ENCODE assay signal across 7 cellular contexts in genomic region chr16:14628806-14629611, GRCh38. TPM values are rescaled to one million over a fixed set of nuclear protein-coding genes. Genes with fewer than 3 reads are reported as not detected.
DNase-seq lines count a peak whose midpoint lies in the region; ATAC-seq and TF ChIP-seq lines count a peak whose summit lies in the region.

No MANE protein-coding gene starts in this region.

- TF ChIP-seq CTCF in GM23338 (conservative IDR thresholded peaks at IDR 0.05; ENCODE audit: low read depth in 2 of 2): no peak
- no peak for TF ChIP-seq CTCF in RWPE1 (conservative IDR thresholded peaks at IDR 0.05; ENCODE audit: low read depth)
- no peak for TF ChIP-seq CTCF in esophagus squamous epithelium (IDR thresholded peaks at IDR 0.05)
- TF ChIP-seq CTCF in sigmoid colon (IDR thresholded peaks at IDR 0.05): no peak

- H3K9me3 ChIP-seq in esophagus squamous epithelium: no peaks in the 10 kb centered on the region
- H3K9me3 ChIP-seq in sigmoid colon: no peaks in the 10 kb centered on the region

- ATAC-seq in GM23338: peak; percentile 0; the same call in 2 of the 3 replicates
- no peak for ATAC-seq in HG02852 (IDR thresholded peaks at IDR 0.05; ENCODE audit: unreplicated experiment)

- H3K4me3 Mint-ChIP-seq in GM23338: peak overlapping the region; percentile 96

- peaks cover 50% of the 10 kb centered on the region for H3K36me3 Mint-ChIP-seq in GM23338 (ENCODE audit: low read depth)

- peaks cover 7% of the 10 kb centered on the region for H3K27me3 Mint-ChIP-seq in GM23338 (ENCODE audit: insufficient read depth, low read depth, poor library complexity)

- CTCF ChIA-PET in RWPE1 (lab: Yijun Ruan, JAX): interaction anchor here (0.6 kb wide), 1 partner anchor 81 kb away, joined by 4 read pairs; no protein-coding TSS in a partner anchor

- peak overlapping the region; percentile 75 for H3K4me3 ChIP-seq in GM23338
- H3K4me3 ChIP-seq in esophagus squamous epithelium: peak overlapping the region; percentile 55 to 96 (median 80)
- peak overlapping the region; percentile 70 to 95 (median 92) for H3K4me3 ChIP-seq in sigmoid colon

- TF ChIP-seq POLR2A in esophagus squamous epithelium (IDR thresholded peaks at IDR 0.05): no peak
- TF ChIP-seq POLR2A in sigmoid colon (IDR thresholded peaks at IDR 0.05): no peak

- WGBS in esophagus squamous epithelium, 2 donors: 41 to 44% methylated on average over 11 to 12 of the region's 12 CpGs
- 53 to 57% methylated on average over 12 of the region's 12 CpGs for WGBS in sigmoid colon, 2 donors

- no peaks in the 10 kb centered on the region for H3K9me3 Mint-ChIP-seq in GM23338

- H3K9me2 ChIP-seq in GM23338 (ENCODE audit: insufficient read depth): no peaks in the 10 kb centered on the region

- H2AFZ ChIP-seq in GM23338: 0 out of 2 replicates have a peak overlapping the region, but pooled peaks have one; percentile 16

- H4K20me1 ChIP-seq in GM23338 (replicated peaks; ENCODE audit: insufficient read depth): peaks cover 3% of the 10 kb centered on the region; the same call in 1 of the 2 replicates

- H3K36me3 ChIP-seq in GM23338 (ENCODE audit: insufficient read depth) (peaks cover 34% of the 10 kb centered on the region), esophagus squamous epithelium (peaks cover 0 to 47% (median 0%) of the 10 kb centered on the region in 3 donors), sigmoid colon (peaks cover 5 to 43% (median 20%) of the 10 kb centered on the region in 4 donors)

- H3K4me1 Mint-ChIP-seq in GM23338: peaks cover 14% of the 10 kb centered on the region

- POLR2A ChIA-PET in RWPE1 (lab: Yijun Ruan, JAX; ENCODE audit: low non-redundant PET): interaction anchor here (0.6 kb wide), 1 partner anchor 39 kb away, joined by 5 read pairs; no protein-coding TSS in a partner anchor

- intact Hi-C loops in esophagus squamous epithelium (cut with DNase I) (no loop called here), sigmoid colon (cut with DNase I) (no loop called here)

- peaks cover 9% of the 10 kb centered on the region for H3K4me1 ChIP-seq in GM23338 (ENCODE audit: insufficient read depth)
- H3K4me1 ChIP-seq in esophagus squamous epithelium: peaks cover 0 to 49% (median 30%) of the 10 kb centered on the region in 3 donors
- H3K4me1 ChIP-seq in sigmoid colon: peaks cover 0 to 31% (median 29%) of the 10 kb centered on the region in 4 donors

- H3K27ac Mint-ChIP-seq in GM23338: peak overlapping the region; percentile 98

- peaks cover 28% of the 10 kb centered on the region for H3K79me2 ChIP-seq in GM23338 (replicated peaks; ENCODE audit: insufficient read depth)

- TF ChIP-seq EP300 in sigmoid colon (IDR thresholded peaks at IDR 0.05): no peak

- peak; percentile 52 for DNase-seq in GM23338 (ENCODE audit: low spot score)
- peak; percentile 5 for DNase-seq in RWPE1 (ENCODE audit: low spot score)
- DNase-seq in esophagus squamous epithelium (lab: John Stamatoyannopoulos, UW): no peak
- no peak for DNase-seq in sigmoid colon
- DNase-seq in putamen (ENCODE audit: low spot score): no peak
- DNase-seq in AG08395 (ENCODE audit: low spot score): no peak

- peaks cover 14% of the 10 kb centered on the region; the same call in 1 of the 2 replicates for H3F3A ChIP-seq in GM23338 (replicated peaks; ENCODE audit: low read depth)

- peak overlapping the region; percentile 93 for H3K27ac ChIP-seq in GM23338 (ENCODE audit: low read depth)
- H3K27ac ChIP-seq in RWPE1: peak overlapping the region; percentile 93
- H3K27ac ChIP-seq in esophagus squamous epithelium: peak overlapping the region; percentile 88 to 97 (median 92)
- H3K27ac ChIP-seq in sigmoid colon: peak overlapping the region; percentile 89 to 94 (median 92)

- H3K27me3 ChIP-seq in GM23338 (ENCODE audit: insufficient read depth): no peaks in the 10 kb centered on the region
- no peaks in the 10 kb centered on the region for H3K27me3 ChIP-seq in esophagus squamous epithelium
- no peaks in the 10 kb centered on the region for H3K27me3 ChIP-seq in sigmoid colon

- H3K4me2 ChIP-seq in GM23338: peak overlapping the region; percentile 90

TF ChIP-seq in GM23338, 12 proteins besides CTCF, POLR2A, EP300 and RAD21 (continues in another document):
- TF ChIP-seq CREB1 (CRISPR knock-in tag; IDR thresholded peaks at IDR 0.05; ENCODE audit: low read depth) (no peak), ZNF114 (CRISPR knock-in tag; IDR thresholded peaks at IDR 0.05) (no peak), EZH2phosphoT487 (IDR thresholded peaks at IDR 0.05; ENCODE audit: unreplicated experiment) (no peak), REST (IDR thresholded peaks at IDR 0.05; ENCODE audit: unreplicated experiment) (no peak), STAT1 (IDR thresholded peaks at IDR 0.05; ENCODE audit: unreplicated experiment) (no peak), NANOG (IDR thresholded peaks at IDR 0.05; ENCODE audit: borderline replicate concordance) (no peak), POLR2AphosphoS5 (IDR thresholded peaks at IDR 0.05; ENCODE audit: low read depth) (no peak), ZNF331 (CRISPR knock-in tag; IDR thresholded peaks at IDR 0.05; ENCODE audit: low read depth) (no peak), EZH2 (IDR thresholded peaks at IDR 0.05; ENCODE audit: low read depth, unreplicated experiment) (no peak), JUNB (IDR thresholded peaks at IDR 0.05; ENCODE audit: unreplicated experiment) (no peak)

RNA-seq across cellular contexts. Expression of gene PARN, which starts 1.1 kb away (rescaled TPM):
- total RNA-seq in GM23338 (2014; rRNA removed; shearing (Covaris generic)): 43.8 and 61.3 TPM in 2 replicates
- 32.5 and 34.3 TPM in 2 replicates for polyA plus RNA-seq in GM23338 (2016; fragmentation: Nextera tagmentation; extraction: Ambion mirVana)
- 10 to 100 TPM; 11.4 to 26.9 (median 20.7) TPM for total RNA-seq in esophagus squamous epithelium
- 10 to 100 TPM; 33.6 to 75.3 (median 41.2) TPM for total RNA-seq in sigmoid colon
- 10 to 100 TPM; 14.4 to 19.4 (median 16.2) TPM for polyA plus RNA-seq in sigmoid colon

RNA-seq across cellular contexts. Expression of gene BFAR, which starts 3.7 kb away (rescaled TPM):
- 82.5 and 126 TPM in 2 replicates for total RNA-seq in GM23338 (2014; rRNA removed; shearing (Covaris generic))
- polyA plus RNA-seq in GM23338 (2016; fragmentation: Nextera tagmentation; extraction: Ambion mirVana) (54.3 and 54.4 TPM in 2 replicates), sigmoid colon (10 to 100 TPM; 38.1 to 52.3 (median 43.3) TPM)
- total RNA-seq in esophagus squamous epithelium (10 to 100 TPM; 15.1 to 40.4 (median 22.9) TPM), sigmoid colon (10 to 100 TPM; 52.1 to 64.9 (median 61.2) TPM)

Comparison
In these comparisons a context has a peak if more than half of its experiments do, and no peak if none do; other contexts are left out.
1. DNase-seq: peak in GM23338 (single experiment) and RWPE1 (single experiment); none in esophagus squamous epithelium (single experiment), sigmoid colon (single experiment), putamen (single experiment) and AG08395 (single experiment).
2. Peak in every context shown above with its lines, with median percentiles within 50 percentile points of each other: H3K27ac ChIP-seq and H3K4me3 ChIP-seq.